ENCODE assay signal across 10 cellular contexts in genomic region chr11:103257360-103257759, GRCh38.
DNase-seq lines count a peak whose midpoint lies in the region; ATAC-seq, FAIRE-seq and TF ChIP-seq lines count a peak whose summit lies in the region.
"Had no signal": no experiment of that assay in that cellular context is flagged by ENCODE, and none has a peak within 500 bp of the region (broad histone marks: within the 10 kb centered on the region; RNA-seq: fewer than 3 reads in every experiment).

No MANE protein-coding gene starts in this region.

- H3K27ac ChIP-seq in MM.1S (ENCODE audit: low read length) (no peak overlapping the region), HepG2 (ENCODE audit: extremely low read length, insufficient read depth, low read length) (no peak overlapping the region)

- peak; percentile 28; the same call in 1 of the 2 replicates for TF ChIP-seq CTCF in MM.1S (IDR thresholded peaks at IDR 0.05; ENCODE audit: low read length)
- 0 out of 2 replicates have a peak, but pooled peaks have one; percentile 15 for TF ChIP-seq CTCF in HepG2 (CRISPR knock-in tag; IDR thresholded peaks at IDR 0.05)
- TF ChIP-seq CTCF in Calu3 (IDR thresholded peaks at IDR 0.05; ENCODE audit: unreplicated experiment): no peak
- no peak for TF ChIP-seq CTCF in mucosa of descending colon (IDR thresholded peaks at IDR 0.05)

- no peaks in the 10 kb centered on the region for H3K36me3 Mint-ChIP-seq in Calu3 (ENCODE audit: insufficient read depth, unreplicated experiment)

- WGBS in HepG2 (ENCODE audit: low lambda C conversion rate): 1% methylated on average over 4 of the region's 4 CpGs

- CTCF ChIA-PET in HepG2 (lab: Yijun Ruan, JAX; ENCODE audit: low intra/inter-chr PET ratio, low total read pairs): interaction anchor here (2.2 kb wide), 1 partner anchor 344 kb away, joined by 9 read pairs; no protein-coding TSS in a partner anchor
- CTCF ChIA-PET in Calu3 (lab: Charles Lee): no interaction called here

- no peak overlapping the region for H3K4me3 Mint-ChIP-seq in Calu3 (ENCODE audit: low read depth, unreplicated experiment)

- H4K20me1 ChIP-seq in MM.1S (ENCODE audit: insufficient read depth, low read length): no peaks in the 10 kb centered on the region
- no peaks in the 10 kb centered on the region for H4K20me1 ChIP-seq in HepG2 (ENCODE audit: insufficient read depth, low read length)

- H3K4me1 Mint-ChIP-seq in Calu3 (ENCODE audit: low read depth, unreplicated experiment): no peaks in the 10 kb centered on the region

- peak; percentile 82 for ATAC-seq in HepG2
- ATAC-seq in GM19463 (IDR thresholded peaks at IDR 0.05; ENCODE audit: unreplicated experiment): no peak
- no peak for ATAC-seq in mucosa of descending colon
- ATAC-seq in GM18868 (IDR thresholded peaks at IDR 0.05; ENCODE audit: unreplicated experiment): no peak
- ATAC-seq: left colon had no signal

- H3K27me3 ChIP-seq in MM.1S (replicated peaks; ENCODE audit: insufficient read depth, low read length) (no peaks in the 10 kb centered on the region), HepG2 (ENCODE audit: control insufficient read depth in 1 of 2, insufficient read depth in 2 of 2, low read length in 2 of 2) (no peaks in the 10 kb centered on the region)

- H3K4me3 ChIP-seq in MM.1S (ENCODE audit: low read length) (no peak overlapping the region), HepG2 (replicated peaks in 1 of 3; ENCODE audit: insufficient read depth in 1 of 3, low read depth in 2 of 3, low read length in 3 of 3) (no peak overlapping the region), mucosa of descending colon (no peak overlapping the region)

- no peaks in the 10 kb centered on the region for H3K4me1 ChIP-seq in MM.1S (ENCODE audit: low read length)
- no peaks in the 10 kb centered on the region for H3K4me1 ChIP-seq in HepG2 (ENCODE audit: insufficient read depth, low read length)
- H3K4me1 ChIP-seq in mucosa of descending colon (ENCODE audit: low read depth): no peaks in the 10 kb centered on the region

- DNase-seq in ELR (ENCODE audit: low read depth): peak; percentile 62
- no peak for DNase-seq in MM.1S
- DNase-seq in amniotic epithelial cell (ENCODE audit: low read depth): peak; percentile 38
- peak; percentile 3 for DNase-seq in HepG2 (ENCODE audit: low spot score)
- no peak for DNase-seq in Calu3
- no peak for DNase-seq in mucosa of descending colon
- DNase-seq: left colon, T-helper 9 cell had no signal

- intact Hi-C loops in HepG2 (cut with micrococcal nuclease; ENCODE audit: unreplicated experiment) (loop anchor here (1.0 kb wide), 1 partner anchor 344 kb away; no protein-coding TSS in a partner anchor), Calu3 (cut with micrococcal nuclease; ENCODE audit: unreplicated experiment) (loop anchor here (1.0 kb wide), 1 partner anchor 344 kb away; no protein-coding TSS in a partner anchor), mucosa of descending colon (cut with DNase I, micrococcal nuclease) (no loop called here)

- no peak overlapping the region for H3K9ac ChIP-seq in MM.1S (ENCODE audit: low read length)
- H3K9ac ChIP-seq in HepG2 (ENCODE audit: insufficient read depth, low read depth, low read length): no peak overlapping the region

- no peak overlapping the region for H3K4me2 ChIP-seq in MM.1S (ENCODE audit: low read depth, low read length)
- no peak overlapping the region for H3K4me2 ChIP-seq in HepG2 (ENCODE audit: low read depth, low read length)

- H3K9me2 ChIP-seq in MM.1S (replicated peaks; ENCODE audit: insufficient read depth, low read length): no peaks in the 10 kb centered on the region

- no peaks in the 10 kb centered on the region for H3K27me3 Mint-ChIP-seq in Calu3 (ENCODE audit: unreplicated experiment)

- H3K79me2 ChIP-seq in MM.1S (ENCODE audit: low read length): no peaks in the 10 kb centered on the region
- H3K79me2 ChIP-seq in HepG2 (ENCODE audit: insufficient read depth, low read length): no peaks in the 10 kb centered on the region

- no peak for TF ChIP-seq EP300 in HepG2 (IDR thresholded peaks at IDR 0.05; ENCODE audit: low read depth in 2 of 2, low read length in 2 of 2)
- no peak for TF ChIP-seq EP300 in HepG2 (CRISPR knock-in tag; IDR thresholded peaks at IDR 0.05; ENCODE audit: borderline replicate concordance)

- no peak overlapping the region for H3K27ac Mint-ChIP-seq in Calu3 (ENCODE audit: unreplicated experiment)

- H3K9me3 Mint-ChIP-seq in Calu3 (ENCODE audit: low read depth, unreplicated experiment): no peaks in the 10 kb centered on the region

- TF ChIP-seq POLR2A in HepG2 (IDR thresholded peaks at IDR 0.05; ENCODE audit: insufficient read depth in 1 of 2, low read depth in 2 of 2, low read length in 2 of 2): no peak

- no peak for TF ChIP-seq RAD21 in HepG2 (CRISPR knock-in tag; IDR thresholded peaks at IDR 0.05)

- POLR2A ChIA-PET in HepG2 (lab: Yijun Ruan, JAX): no interaction called here

- no peaks in the 10 kb centered on the region for H3K36me3 ChIP-seq in MM.1S (replicated peaks; ENCODE audit: insufficient read depth, low read length)
- no peaks in the 10 kb centered on the region for H3K36me3 ChIP-seq in HepG2 (replicated peaks in 1 of 2; ENCODE audit: control insufficient read depth in 1 of 2, insufficient read depth in 2 of 2, low read length in 2 of 2)
- H3K36me3 ChIP-seq in mucosa of descending colon (ENCODE audit: low read depth): no peaks in the 10 kb centered on the region

- no peak for FAIRE-seq in HepG2 (lab: Jason Lieb, UNC)

- H3K9me3 ChIP-seq in MM.1S (replicated peaks; ENCODE audit: insufficient read depth, low read length) (no peaks in the 10 kb centered on the region), HepG2 (ENCODE audit: low read length) (no peaks in the 10 kb centered on the region), mucosa of descending colon (no peaks in the 10 kb centered on the region)

- 0 out of 2 replicates have a peak, but pooled peaks cover 3% of the 10 kb centered on the region for H3F3A ChIP-seq in MM.1S (ENCODE audit: insufficient read depth, low read length)

- H2AFZ ChIP-seq in MM.1S (ENCODE audit: low read length) (no peak overlapping the region), HepG2 (ENCODE audit: low read length) (no peak overlapping the region)

- in situ Hi-C loops in HepG2 (cut with HindIII; ENCODE audit: extremely low pct_ligation_motif_present, low pct_unique_long_range_greater_than_20kb): no loop called here

- no TSS peak for BruUV-seq in HepG2 (replicated peaks; lab: Mats Ljungman, UMichigan)
- no TSS peak for BruUV-seq in Calu3 (replicated peaks; lab: Mats Ljungman, UMichigan)

TF ChIP-seq in HepG2, 621 proteins besides CTCF, POLR2A, EP300 and RAD21:
- TF ChIP-seq STAG1 (CRISPR knock-in tag; IDR thresholded peaks at IDR 0.05): peak; percentile 50
- TF ChIP-seq ZNF7 (CRISPR knock-in tag; IDR thresholded peaks at IDR 0.05): no peak

Comparison
In these comparisons a context has a peak if more than half of its experiments do, and no peak if none do; other contexts are left out.
1. DNase-seq: peak in ELR (single experiment), amniotic epithelial cell (single experiment) and HepG2 (single experiment); none in MM.1S (single experiment), Calu3 (single experiment) and mucosa of descending colon (0 of 3).
2. CTCF ChIP-seq: peak in MM.1S (single experiment) and HepG2 (single experiment); none in Calu3 (single experiment) and mucosa of descending colon (single experiment).
3. intact Hi-C loops: an anchor here in HepG2 (1.0 kb wide) and Calu3 (1.0 kb wide); none called in mucosa of descending colon.